In the genomic region with DNA sequence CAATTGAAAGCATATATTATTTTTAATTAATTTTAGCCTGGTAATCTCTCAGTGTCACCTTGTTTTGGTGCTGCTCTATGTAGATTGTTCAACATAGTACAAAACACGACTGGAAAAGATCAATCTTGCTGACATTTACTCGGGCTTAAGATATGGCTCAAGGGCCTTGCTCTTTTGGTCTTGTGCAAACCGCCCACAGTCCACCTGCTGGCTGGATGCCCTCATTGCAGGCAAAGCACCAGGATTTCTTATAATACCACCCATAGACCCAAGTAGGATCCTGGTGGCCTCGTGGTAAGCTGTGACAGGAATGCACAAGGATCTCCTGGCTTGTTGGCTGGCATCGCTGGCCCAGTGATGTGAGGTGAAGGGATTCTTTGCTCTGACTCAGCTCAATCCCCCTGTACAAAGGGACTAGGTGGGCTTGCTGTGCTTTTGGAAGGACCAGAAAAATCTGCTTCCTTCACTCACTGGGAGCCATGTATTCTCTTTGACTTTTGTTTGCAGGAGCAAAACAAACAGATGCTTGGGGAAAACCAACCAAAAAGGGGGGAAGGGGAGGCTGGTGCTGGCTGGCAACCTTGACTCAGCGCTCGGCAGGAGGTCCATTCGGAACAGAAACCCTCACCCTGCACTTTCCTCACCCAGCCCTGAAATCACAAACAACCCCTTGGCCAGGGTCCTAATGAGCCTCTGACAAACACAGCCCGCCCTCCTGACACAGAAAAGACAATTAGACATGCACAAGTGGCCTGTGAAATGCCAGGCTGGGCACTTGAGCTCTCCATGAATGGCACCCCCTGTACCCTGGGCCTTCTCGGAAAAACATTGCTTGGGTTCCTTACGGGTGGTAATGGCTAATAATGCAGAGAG, we compare ENCODE assay signal across 1 cellular context.
TF ChIP-seq lines count a peak whose summit lies in the region.

No MANE protein-coding gene starts in this region.

TF ChIP-seq in HepG2, 621 proteins besides CTCF, POLR2A, EP300 and RAD21 (continued from another document and continues in another):
- no peak for TF ChIP-seq RFX3 (CRISPR knock-in tag; IDR thresholded peaks at IDR 0.05)
- no peak for TF ChIP-seq NFRKB (IDR thresholded peaks at IDR 0.05)
- no peak for TF ChIP-seq ZNF720 (CRISPR knock-in tag; IDR thresholded peaks at IDR 0.05)
- no peak for TF ChIP-seq MIER3 (CRISPR knock-in tag; IDR thresholded peaks at IDR 0.05; ENCODE audit: borderline replicate concordance)
- TF ChIP-seq ZFP37 (CRISPR knock-in tag; IDR thresholded peaks at IDR 0.05; ENCODE audit: borderline replicate concordance), result no peak
- TF ChIP-seq PHF21A (CRISPR knock-in tag; IDR thresholded peaks at IDR 0.05), result no peak
- TF ChIP-seq U2AF1 (optimal IDR thresholded peaks at IDR 0.05; ENCODE audit: low read depth, low read length), result no peak
- no peak for TF ChIP-seq BORCS8-MEF2B (CRISPR knock-in tag; IDR thresholded peaks at IDR 0.05)
- no peak for TF ChIP-seq IKZF4 (CRISPR knock-in tag; IDR thresholded peaks at IDR 0.05; ENCODE audit: borderline replicate concordance, low read depth, not compliant biosample characterization)
- TF ChIP-seq ZNF44 (CRISPR knock-in tag; IDR thresholded peaks at IDR 0.05), result peak; percentile 75; the same call in 1 of the 2 replicates
- no peak for TF ChIP-seq ATRX (CRISPR knock-in tag; IDR thresholded peaks at IDR 0.05; ENCODE audit: borderline replicate concordance)
- TF ChIP-seq SCMH1 (CRISPR knock-in tag; IDR thresholded peaks at IDR 0.05; ENCODE audit: borderline replicate concordance), result no peak
- no peak for TF ChIP-seq CBX2 (IDR thresholded peaks at IDR 0.05; ENCODE audit: low read depth, low read length)
- TF ChIP-seq CBX2 (CRISPR knock-in tag; IDR thresholded peaks at IDR 0.05; ENCODE audit: low read depth), result no peak
- no peak for TF ChIP-seq ZNF747 (CRISPR knock-in tag; IDR thresholded peaks at IDR 0.05; ENCODE audit: borderline replicate concordance)
- TF ChIP-seq ZNF33A (CRISPR knock-in tag; IDR thresholded peaks at IDR 0.05; ENCODE audit: borderline replicate concordance), result no peak
- TF ChIP-seq PHF5A (CRISPR knock-in tag; IDR thresholded peaks at IDR 0.05; ENCODE audit: low read depth, unreplicated experiment), result no peak
- TF ChIP-seq CREM (IDR thresholded peaks at IDR 0.05), result 0 out of 2 replicates have a peak, but pooled peaks have one; percentile 21
- no peak for TF ChIP-seq CREM (CRISPR knock-in tag; IDR thresholded peaks at IDR 0.05)
- TF ChIP-seq ZNF124 (CRISPR knock-in tag; IDR thresholded peaks at IDR 0.05), result no peak
- TF ChIP-seq, protein P1, sequence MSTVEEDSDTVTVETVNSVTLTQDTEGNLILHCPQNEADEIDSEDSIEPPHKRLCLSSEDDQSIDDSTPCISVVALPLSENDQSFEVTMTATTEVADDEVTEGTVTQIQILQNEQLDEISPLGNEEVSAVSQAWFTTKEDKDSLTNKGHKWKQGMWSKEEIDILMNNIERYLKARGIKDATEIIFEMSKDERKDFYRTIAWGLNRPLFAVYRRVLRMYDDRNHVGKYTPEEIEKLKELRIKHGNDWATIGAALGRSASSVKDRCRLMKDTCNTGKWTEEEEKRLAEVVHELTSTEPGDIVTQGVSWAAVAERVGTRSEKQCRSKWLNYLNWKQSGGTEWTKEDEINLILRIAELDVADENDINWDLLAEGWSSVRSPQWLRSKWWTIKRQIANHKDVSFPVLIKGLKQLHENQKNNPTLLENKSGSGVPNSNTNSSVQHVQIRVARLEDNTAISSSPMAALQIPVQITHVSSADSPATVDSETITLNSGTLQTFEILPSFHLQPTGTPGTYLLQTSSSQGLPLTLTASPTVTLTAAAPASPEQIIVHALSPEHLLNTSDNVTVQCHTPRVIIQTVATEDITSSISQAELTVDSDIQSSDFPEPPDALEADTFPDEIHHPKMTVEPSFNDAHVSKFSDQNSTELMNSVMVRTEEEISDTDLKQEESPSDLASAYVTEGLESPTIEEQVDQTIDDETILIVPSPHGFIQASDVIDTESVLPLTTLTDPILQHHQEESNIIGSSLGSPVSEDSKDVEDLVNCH (CRISPR knock-in tag; IDR thresholded peaks at IDR 0.05), result no peak
- no peak for TF ChIP-seq TCF12 (IDR thresholded peaks at IDR 0.05)
- no peak for TF ChIP-seq TCF12 (CRISPR knock-in tag; IDR thresholded peaks at IDR 0.05)
- no peak for TF ChIP-seq PLRG1 (conservative IDR thresholded peaks at IDR 0.05)
- TF ChIP-seq ETV6 (CRISPR knock-in tag; conservative IDR thresholded peaks at IDR 0.05), result no peak
- TF ChIP-seq PAF1 (CRISPR knock-in tag; IDR thresholded peaks at IDR 0.05), result no peak
- no peak for TF ChIP-seq ZNF766 (CRISPR knock-in tag; IDR thresholded peaks at IDR 0.05; ENCODE audit: borderline replicate concordance)
- no peak for TF ChIP-seq ZNF589 (CRISPR knock-in tag; conservative IDR thresholded peaks at IDR 0.05)
- TF ChIP-seq, protein P2, sequence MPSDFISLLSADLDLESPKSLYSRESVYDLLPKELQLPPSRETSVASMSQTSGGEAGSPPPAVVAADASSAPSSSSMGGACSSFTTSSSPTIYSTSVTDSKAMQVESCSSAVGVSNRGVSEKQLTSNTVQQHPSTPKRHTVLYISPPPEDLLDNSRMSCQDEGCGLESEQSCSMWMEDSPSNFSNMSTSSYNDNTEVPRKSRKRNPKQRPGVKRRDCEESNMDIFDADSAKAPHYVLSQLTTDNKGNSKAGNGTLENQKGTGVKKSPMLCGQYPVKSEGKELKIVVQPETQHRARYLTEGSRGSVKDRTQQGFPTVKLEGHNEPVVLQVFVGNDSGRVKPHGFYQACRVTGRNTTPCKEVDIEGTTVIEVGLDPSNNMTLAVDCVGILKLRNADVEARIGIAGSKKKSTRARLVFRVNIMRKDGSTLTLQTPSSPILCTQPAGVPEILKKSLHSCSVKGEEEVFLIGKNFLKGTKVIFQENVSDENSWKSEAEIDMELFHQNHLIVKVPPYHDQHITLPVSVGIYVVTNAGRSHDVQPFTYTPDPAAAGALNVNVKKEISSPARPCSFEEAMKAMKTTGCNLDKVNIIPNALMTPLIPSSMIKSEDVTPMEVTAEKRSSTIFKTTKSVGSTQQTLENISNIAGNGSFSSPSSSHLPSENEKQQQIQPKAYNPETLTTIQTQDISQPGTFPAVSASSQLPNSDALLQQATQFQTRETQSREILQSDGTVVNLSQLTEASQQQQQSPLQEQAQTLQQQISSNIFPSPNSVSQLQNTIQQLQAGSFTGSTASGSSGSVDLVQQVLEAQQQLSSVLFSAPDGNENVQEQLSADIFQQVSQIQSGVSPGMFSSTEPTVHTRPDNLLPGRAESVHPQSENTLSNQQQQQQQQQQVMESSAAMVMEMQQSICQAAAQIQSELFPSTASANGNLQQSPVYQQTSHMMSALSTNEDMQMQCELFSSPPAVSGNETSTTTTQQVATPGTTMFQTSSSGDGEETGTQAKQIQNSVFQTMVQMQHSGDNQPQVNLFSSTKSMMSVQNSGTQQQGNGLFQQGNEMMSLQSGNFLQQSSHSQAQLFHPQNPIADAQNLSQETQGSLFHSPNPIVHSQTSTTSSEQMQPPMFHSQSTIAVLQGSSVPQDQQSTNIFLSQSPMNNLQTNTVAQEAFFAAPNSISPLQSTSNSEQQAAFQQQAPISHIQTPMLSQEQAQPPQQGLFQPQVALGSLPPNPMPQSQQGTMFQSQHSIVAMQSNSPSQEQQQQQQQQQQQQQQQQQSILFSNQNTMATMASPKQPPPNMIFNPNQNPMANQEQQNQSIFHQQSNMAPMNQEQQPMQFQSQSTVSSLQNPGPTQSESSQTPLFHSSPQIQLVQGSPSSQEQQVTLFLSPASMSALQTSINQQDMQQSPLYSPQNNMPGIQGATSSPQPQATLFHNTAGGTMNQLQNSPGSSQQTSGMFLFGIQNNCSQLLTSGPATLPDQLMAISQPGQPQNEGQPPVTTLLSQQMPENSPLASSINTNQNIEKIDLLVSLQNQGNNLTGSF (CRISPR knock-in tag; IDR thresholded peaks at IDR 0.05), result no peak
- TF ChIP-seq STAG1 (CRISPR knock-in tag; IDR thresholded peaks at IDR 0.05), result peak; percentile 68
- peak; percentile 33; the same call in 1 of the 2 replicates for TF ChIP-seq CEBPB (IDR thresholded peaks at IDR 0.05; ENCODE audit: borderline replicate concordance, low read depth, low read length)
- TF ChIP-seq, protein P3, sequence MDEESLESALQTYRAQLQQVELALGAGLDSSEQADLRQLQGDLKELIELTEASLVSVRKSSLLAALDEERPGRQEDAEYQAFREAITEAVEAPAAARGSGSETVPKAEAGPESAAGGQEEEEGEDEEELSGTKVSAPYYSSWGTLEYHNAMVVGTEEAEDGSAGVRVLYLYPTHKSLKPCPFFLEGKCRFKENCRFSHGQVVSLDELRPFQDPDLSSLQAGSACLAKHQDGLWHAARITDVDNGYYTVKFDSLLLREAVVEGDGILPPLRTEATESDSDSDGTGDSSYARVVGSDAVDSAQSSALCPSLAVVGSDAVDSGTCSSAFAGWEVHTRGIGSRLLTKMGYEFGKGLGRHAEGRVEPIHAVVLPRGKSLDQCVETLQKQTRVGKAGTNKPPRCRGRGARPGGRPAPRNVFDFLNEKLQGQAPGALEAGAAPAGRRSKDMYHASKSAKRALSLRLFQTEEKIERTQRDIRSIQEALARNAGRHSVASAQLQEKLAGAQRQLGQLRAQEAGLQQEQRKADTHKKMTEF (CRISPR knock-in tag; IDR thresholded peaks at IDR 0.05), result 0 out of 2 replicates have a peak, but pooled peaks have one; percentile 14
- TF ChIP-seq, protein P4, sequence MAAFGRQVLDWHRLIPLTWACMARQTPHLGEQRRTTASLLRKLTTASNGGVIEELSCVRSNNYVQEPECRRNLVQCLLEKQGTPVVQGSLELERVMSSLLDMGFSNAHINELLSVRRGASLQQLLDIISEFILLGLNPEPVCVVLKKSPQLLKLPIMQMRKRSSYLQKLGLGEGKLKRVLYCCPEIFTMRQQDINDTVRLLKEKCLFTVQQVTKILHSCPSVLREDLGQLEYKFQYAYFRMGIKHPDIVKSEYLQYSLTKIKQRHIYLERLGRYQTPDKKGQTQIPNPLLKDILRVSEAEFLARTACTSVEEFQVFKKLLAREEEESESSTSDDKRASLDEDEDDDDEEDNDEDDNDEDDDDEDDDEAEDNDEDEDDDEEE (CRISPR knock-in tag; IDR thresholded peaks at IDR 0.05), result 0 out of 2 replicates have a peak, but pooled peaks have one; percentile 43
- TF ChIP-seq SMC3 (IDR thresholded peaks at IDR 0.05; ENCODE audit: low read length), result peak; percentile 87
- no peak for TF ChIP-seq NONO (IDR thresholded peaks at IDR 0.05)
- TF ChIP-seq NONO (CRISPR knock-in tag; conservative IDR thresholded peaks at IDR 0.05), result no peak
- TF ChIP-seq, protein P5, sequence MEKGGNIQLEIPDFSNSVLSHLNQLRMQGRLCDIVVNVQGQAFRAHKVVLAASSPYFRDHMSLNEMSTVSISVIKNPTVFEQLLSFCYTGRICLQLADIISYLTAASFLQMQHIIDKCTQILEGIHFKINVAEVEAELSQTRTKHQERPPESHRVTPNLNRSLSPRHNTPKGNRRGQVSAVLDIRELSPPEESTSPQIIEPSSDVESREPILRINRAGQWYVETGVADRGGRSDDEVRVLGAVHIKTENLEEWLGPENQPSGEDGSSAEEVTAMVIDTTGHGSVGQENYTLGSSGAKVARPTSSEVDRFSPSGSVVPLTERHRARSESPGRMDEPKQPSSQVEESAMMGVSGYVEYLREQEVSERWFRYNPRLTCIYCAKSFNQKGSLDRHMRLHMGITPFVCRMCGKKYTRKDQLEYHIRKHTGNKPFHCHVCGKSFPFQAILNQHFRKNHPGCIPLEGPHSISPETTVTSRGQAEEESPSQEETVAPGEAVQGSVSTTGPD (CRISPR knock-in tag; IDR thresholded peaks at IDR 0.05), result no peak
- 0 out of 2 replicates have a peak, but pooled peaks have one; percentile 16 for TF ChIP-seq BHLHE40 (IDR thresholded peaks at IDR 0.05; ENCODE audit: low read length)
- TF ChIP-seq SNAI1 (CRISPR knock-in tag; IDR thresholded peaks at IDR 0.05; ENCODE audit: borderline replicate concordance), result no peak
- TF ChIP-seq, protein P6, sequence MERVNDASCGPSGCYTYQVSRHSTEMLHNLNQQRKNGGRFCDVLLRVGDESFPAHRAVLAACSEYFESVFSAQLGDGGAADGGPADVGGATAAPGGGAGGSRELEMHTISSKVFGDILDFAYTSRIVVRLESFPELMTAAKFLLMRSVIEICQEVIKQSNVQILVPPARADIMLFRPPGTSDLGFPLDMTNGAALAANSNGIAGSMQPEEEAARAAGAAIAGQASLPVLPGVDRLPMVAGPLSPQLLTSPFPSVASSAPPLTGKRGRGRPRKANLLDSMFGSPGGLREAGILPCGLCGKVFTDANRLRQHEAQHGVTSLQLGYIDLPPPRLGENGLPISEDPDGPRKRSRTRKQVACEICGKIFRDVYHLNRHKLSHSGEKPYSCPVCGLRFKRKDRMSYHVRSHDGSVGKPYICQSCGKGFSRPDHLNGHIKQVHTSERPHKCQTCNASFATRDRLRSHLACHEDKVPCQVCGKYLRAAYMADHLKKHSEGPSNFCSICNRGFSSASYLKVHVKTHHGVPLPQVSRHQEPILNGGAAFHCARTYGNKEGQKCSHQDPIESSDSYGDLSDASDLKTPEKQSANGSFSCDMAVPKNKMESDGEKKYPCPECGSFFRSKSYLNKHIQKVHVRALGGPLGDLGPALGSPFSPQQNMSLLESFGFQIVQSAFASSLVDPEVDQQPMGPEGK (CRISPR knock-in tag; IDR thresholded peaks at IDR 0.05), result no peak
- no peak for TF ChIP-seq KLF15 (CRISPR knock-in tag; IDR thresholded peaks at IDR 0.05; ENCODE audit: borderline replicate concordance)
- no peak for TF ChIP-seq SOX6 (IDR thresholded peaks at IDR 0.05)
- peak; percentile 56 for TF ChIP-seq SOX6 (CRISPR knock-in tag; IDR thresholded peaks at IDR 0.05)
- no peak for TF ChIP-seq SP140L (CRISPR knock-in tag; IDR thresholded peaks at IDR 0.05; ENCODE audit: borderline replicate concordance)
- TF ChIP-seq RARA (CRISPR knock-in tag; IDR thresholded peaks at IDR 0.05), result no peak; the same call in 1 of the 2 replicates
- TF ChIP-seq ZNF263 (CRISPR knock-in tag; IDR thresholded peaks at IDR 0.05), result no peak
- no peak for TF ChIP-seq ZNF383 (CRISPR knock-in tag; IDR thresholded peaks at IDR 0.05; ENCODE audit: borderline replicate concordance)
- TF ChIP-seq, protein P7, sequence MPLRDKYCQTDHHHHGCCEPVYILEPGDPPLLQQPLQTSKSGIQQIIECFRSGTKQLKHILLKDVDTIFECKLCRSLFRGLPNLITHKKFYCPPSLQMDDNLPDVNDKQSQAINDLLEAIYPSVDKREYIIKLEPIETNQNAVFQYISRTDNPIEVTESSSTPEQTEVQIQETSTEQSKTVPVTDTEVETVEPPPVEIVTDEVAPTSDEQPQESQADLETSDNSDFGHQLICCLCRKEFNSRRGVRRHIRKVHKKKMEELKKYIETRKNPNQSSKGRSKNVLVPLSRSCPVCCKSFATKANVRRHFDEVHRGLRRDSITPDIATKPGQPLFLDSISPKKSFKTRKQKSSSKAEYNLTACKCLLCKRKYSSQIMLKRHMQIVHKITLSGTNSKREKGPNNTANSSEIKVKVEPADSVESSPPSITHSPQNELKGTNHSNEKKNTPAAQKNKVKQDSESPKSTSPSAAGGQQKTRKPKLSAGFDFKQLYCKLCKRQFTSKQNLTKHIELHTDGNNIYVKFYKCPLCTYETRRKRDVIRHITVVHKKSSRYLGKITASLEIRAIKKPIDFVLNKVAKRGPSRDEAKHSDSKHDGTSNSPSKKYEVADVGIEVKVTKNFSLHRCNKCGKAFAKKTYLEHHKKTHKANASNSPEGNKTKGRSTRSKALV (CRISPR knock-in tag; IDR thresholded peaks at IDR 0.05), result no peak
- TF ChIP-seq HES4 (CRISPR knock-in tag; IDR thresholded peaks at IDR 0.05; ENCODE audit: borderline replicate concordance), result no peak
- no peak for TF ChIP-seq ZNF460 (CRISPR knock-in tag; IDR thresholded peaks at IDR 0.05; ENCODE audit: borderline replicate concordance)
- TF ChIP-seq GFI1 (CRISPR knock-in tag; IDR thresholded peaks at IDR 0.05; ENCODE audit: borderline replicate concordance), result peak; percentile 74; the same call in 1 of the 2 replicates
- TF ChIP-seq ZNF274 (CRISPR knock-in tag; IDR thresholded peaks at IDR 0.05), result 0 out of 2 replicates have a peak, but pooled peaks have one; percentile 34
- no peak for TF ChIP-seq ZNF737 (CRISPR knock-in tag; IDR thresholded peaks at IDR 0.05; ENCODE audit: borderline replicate concordance)
- TF ChIP-seq NR1H2 (CRISPR knock-in tag; IDR thresholded peaks at IDR 0.05; ENCODE audit: borderline replicate concordance, low read depth), result no peak
